ENCODE assay signal across 20 cellular contexts in the genomic region with DNA sequence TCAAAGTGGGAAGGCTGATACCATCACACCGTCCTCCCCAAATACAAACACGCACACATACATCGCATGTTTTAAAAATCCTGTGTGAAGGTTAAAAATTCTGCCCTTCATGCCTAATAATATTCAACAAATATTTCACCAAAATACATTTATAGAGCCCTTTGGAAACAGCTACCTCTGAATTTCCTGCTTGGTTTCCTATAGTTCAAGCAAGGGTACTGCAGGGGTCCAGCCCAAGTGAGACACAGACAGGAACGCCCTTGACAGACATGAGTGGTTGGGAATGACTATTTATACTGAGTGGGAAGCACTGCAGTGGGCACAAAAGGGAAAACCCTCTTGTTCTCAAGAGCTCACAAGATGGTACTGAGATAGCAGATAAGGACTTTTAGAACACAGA. TPM values are rescaled to one million over a fixed set of nuclear protein-coding genes. Genes with fewer than 3 reads are reported as not detected.
A peak's percentile ranks its signal among the peaks of the same experiment; 100 is the strongest.
DNase-seq lines count a peak whose midpoint lies in the region; ATAC-seq and TF ChIP-seq lines count a peak whose summit lies in the region.
"Had no signal": no experiment of that assay in that cellular context is flagged by ENCODE, and none has a peak within 500 bp of the region (broad histone marks: within the 10 kb centered on the region; RNA-seq: fewer than 3 reads in every experiment).

No MANE protein-coding gene starts in this region.

- no peaks in the 10 kb centered on the region for H3K9me3 ChIP-seq in GM23248 (ENCODE audit: low read depth)
- no peaks in the 10 kb centered on the region for H3K9me3 ChIP-seq in gastroesophageal sphincter
- no peaks in the 10 kb centered on the region for H3K9me3 ChIP-seq in smooth muscle cell (replicated peaks; ENCODE audit: low read depth)
- no peaks in the 10 kb centered on the region for H3K9me3 ChIP-seq in colonic mucosa

- no peak for TF ChIP-seq POLR2A in gastroesophageal sphincter (IDR thresholded peaks at IDR 0.05)

- H3K4me2 ChIP-seq in GM23248 (ENCODE audit: unreplicated experiment) (peak overlapping the region; percentile 91), smooth muscle cell (peak overlapping the region; percentile 82)

- H3K79me2 ChIP-seq in GM23248 (ENCODE audit: insufficient read depth) (no peaks in the 10 kb centered on the region), smooth muscle cell (ENCODE audit: low read depth) (no peaks in the 10 kb centered on the region)

- no peaks in the 10 kb centered on the region for H3K27me3 ChIP-seq in GM23248 (replicated peaks; ENCODE audit: insufficient read depth)
- no peaks in the 10 kb centered on the region for H3K27me3 ChIP-seq in brain microvascular endothelial cell (replicated peaks)
- H3K27me3 ChIP-seq in gastroesophageal sphincter, result no peaks in the 10 kb centered on the region
- no peaks in the 10 kb centered on the region for H3K27me3 ChIP-seq in smooth muscle cell (ENCODE audit: low read depth)
- H3K27me3 ChIP-seq in colonic mucosa, result no peaks in the 10 kb centered on the region

- H3K36me3 ChIP-seq in GM23248 (ENCODE audit: low read depth) (no peaks in the 10 kb centered on the region), brain microvascular endothelial cell (replicated peaks) (no peaks in the 10 kb centered on the region), gastroesophageal sphincter (no peaks in the 10 kb centered on the region), smooth muscle cell (ENCODE audit: low read depth) (no peaks in the 10 kb centered on the region), colonic mucosa (no peaks in the 10 kb centered on the region)

- H3K27ac ChIP-seq in GM23248 (peak overlapping the region; percentile 77; the same call in 1 of the 2 replicates), brain microvascular endothelial cell (peak overlapping the region; percentile 85), gastroesophageal sphincter (peak overlapping the region in 3 of 4 donors; percentile 49 to 64 (median 62)), smooth muscle cell (ENCODE audit: low read depth) (no peak overlapping the region), colonic mucosa (no peak overlapping the region)

- no peak overlapping the region for H3K4me3 ChIP-seq in GM23248
- H3K4me3 ChIP-seq in brain microvascular endothelial cell (ENCODE audit: low read depth, low read length), result no peak overlapping the region
- H3K4me3 ChIP-seq in gastroesophageal sphincter, result no peak overlapping the region
- no peak overlapping the region for H3K4me3 ChIP-seq in smooth muscle cell
- H3K4me3 ChIP-seq in colonic mucosa, result no peak overlapping the region
- H3K4me3 ChIP-seq: K562 had no signal

- in situ Hi-C loops in GM23248 (cut with MboI) (no loop called here), brain microvascular endothelial cell (cut with HindIII; ENCODE audit: low pct_ligation_motif_present, low sequenced_read_pairs) (no loop called here)

- H3K4me1 ChIP-seq in GM23248 (ENCODE audit: insufficient read depth) (peaks cover 67% of the 10 kb centered on the region), gastroesophageal sphincter (peaks cover 0 to 41% (median 0%) of the 10 kb centered on the region in 3 donors), smooth muscle cell (ENCODE audit: low read depth) (peaks cover 24% of the 10 kb centered on the region), colonic mucosa (no peaks in the 10 kb centered on the region)

- H4K20me1 ChIP-seq in GM23248 (ENCODE audit: insufficient read depth), result no peaks in the 10 kb centered on the region
- peaks cover 7% of the 10 kb centered on the region for H4K20me1 ChIP-seq in smooth muscle cell (ENCODE audit: low read depth)

- intact Hi-C loops in colonic mucosa (cut with DNase I), result no loop called here

- no peak for TF ChIP-seq EP300 in gastroesophageal sphincter (IDR thresholded peaks at IDR 0.05)

- H3F3A ChIP-seq in GM23248 (ENCODE audit: insufficient read depth) (peaks cover 42% of the 10 kb centered on the region), smooth muscle cell (ENCODE audit: low read depth) (no peaks in the 10 kb centered on the region)

- H3K9ac ChIP-seq in GM23248 (no peak overlapping the region), smooth muscle cell (ENCODE audit: low read depth) (no peak overlapping the region), colonic mucosa (ENCODE audit: low read depth in 2 of 2, low read length in 2 of 2) (no peak overlapping the region)

- TF ChIP-seq CTCF in brain microvascular endothelial cell (IDR thresholded peaks at IDR 0.05; ENCODE audit: low read depth, low read length, missing control alignments), result peak; percentile 11
- peak in 1 of 4 experiments; percentile 10 for TF ChIP-seq CTCF in gastroesophageal sphincter (IDR thresholded peaks at IDR 0.05)
- no peak for TF ChIP-seq CTCF in smooth muscle cell (IDR thresholded peaks at IDR 0.05; ENCODE audit: borderline replicate concordance, insufficient read depth, poor library complexity, severe bottlenecking)
- no peak for TF ChIP-seq CTCF in colonic mucosa (IDR thresholded peaks at IDR 0.05)

- no peak overlapping the region for H2AFZ ChIP-seq in GM23248
- H2AFZ ChIP-seq in smooth muscle cell (ENCODE audit: low read depth), result no peak overlapping the region

- 62 to 66% methylated on average over 4 of the region's 4 CpGs for WGBS in GM23248 (ENCODE audit: low coverage in 1 of 2, low lambda C conversion rate in 2 of 2, missing lambda C conversion rate in 2 of 2), 2 experiments
- WGBS in gastroesophageal sphincter (ENCODE audit: low coverage in 1 of 2), 2 donors, result 71 to 73% methylated on average over 3 to 4 of the region's 4 CpGs
- WGBS in smooth muscle cell (ENCODE audit: low lambda C conversion rate), result 95% methylated on average over 4 of the region's 4 CpGs

- H3K9me2 ChIP-seq in GM23248 (ENCODE audit: insufficient read depth), result no peaks in the 10 kb centered on the region

- no peak for ATAC-seq in gastroesophageal sphincter
- no peak for ATAC-seq in HG03039 (IDR thresholded peaks at IDR 0.05; ENCODE audit: unreplicated experiment)
- ATAC-seq: K562; stimulated activated naive B cell treated with anti-CD40 and anti-IgM and Interleukin-4, amounts not matched to agents 10 μg/mL and 1 μg/mL and 100 μg/mL, for 72 hours had no signal

- DNase-seq in GM23248 (peak; percentile 14), brain microvascular endothelial cell (no peak), smooth muscle cell (lab: John Stamatoyannopoulos, UW; ENCODE audit: unreplicated experiment) (no peak), middle frontal gyrus (ENCODE audit: extremely low spot score, low spot score) (no peak), colonic mucosa (no peak)
- no peak for DNase-seq in stimulated activated CD4-positive, alpha-beta T cell treated with anti-CD3 and anti-CD28 coated beads, Interleukin-12 subunit alpha, Interleukin-12 subunit beta, amount 100 ng/mL, for 4 hours
- DNase-seq: activated CD4-positive, CD25-positive, alpha-beta regulatory T cell treated with anti-CD3 and anti-CD28 coated beads, Interleukin-2, amount 50 U/mL, for 72 hours; activated gamma-delta T cell treated with Interleukin-2 at 50 U/mL for 16 hours; DMS 273 treated with DMSO at 0.1 percent for 48 hours; foreskin melanocyte; mesendoderm; NCI-H1105; NCI-H2171 treated with DMSO at 0.1 percent for 48 hours; nucleus accumbens; stimulated activated naive B cell treated with anti-CD40 and anti-IgM and Interleukin-4, amounts not matched to agents 10 μg/mL and 1 μg/mL and 100 μg/mL, for 72 hours; T-helper 2 cell had no signal

RNA-seq across cellular contexts. Expression of a gene that starts 51.0 kb away (rescaled TPM):
- total RNA-seq in GM23248 (2014; rRNA removed; shearing (Covaris generic)), result not detected in 2 replicates
- polyA plus RNA-seq in GM23248 (2016; fragmentation: Nextera tagmentation; extraction: Ambion mirVana) (0.15 TPM in 1 of 2 replicates, not detected in the other), smooth muscle cell (1.9 and 3.7 TPM in 2 replicates)
- total RNA-seq in gastroesophageal sphincter (10 to 100 TPM in 3 of 4 donors, 1 to 10 TPM in 1; 9.4 to 19.9 (median 14.3) TPM), smooth muscle cell (5.3 and 13.8 TPM in 2 replicates), colonic mucosa (1 to 10 TPM; 1.2 to 2.7 TPM)
- polyA plus RNA-seq: BJ had no signal

Comparison
In these comparisons a context has a peak if more than half of its experiments do, and no peak if none do; other contexts are left out.
1. H3K27ac ChIP-seq: peak in GM23248 (single experiment), brain microvascular endothelial cell (single experiment) and gastroesophageal sphincter (3 of 4); none in smooth muscle cell (single experiment) and colonic mucosa (single experiment).